In the genomic region with DNA sequence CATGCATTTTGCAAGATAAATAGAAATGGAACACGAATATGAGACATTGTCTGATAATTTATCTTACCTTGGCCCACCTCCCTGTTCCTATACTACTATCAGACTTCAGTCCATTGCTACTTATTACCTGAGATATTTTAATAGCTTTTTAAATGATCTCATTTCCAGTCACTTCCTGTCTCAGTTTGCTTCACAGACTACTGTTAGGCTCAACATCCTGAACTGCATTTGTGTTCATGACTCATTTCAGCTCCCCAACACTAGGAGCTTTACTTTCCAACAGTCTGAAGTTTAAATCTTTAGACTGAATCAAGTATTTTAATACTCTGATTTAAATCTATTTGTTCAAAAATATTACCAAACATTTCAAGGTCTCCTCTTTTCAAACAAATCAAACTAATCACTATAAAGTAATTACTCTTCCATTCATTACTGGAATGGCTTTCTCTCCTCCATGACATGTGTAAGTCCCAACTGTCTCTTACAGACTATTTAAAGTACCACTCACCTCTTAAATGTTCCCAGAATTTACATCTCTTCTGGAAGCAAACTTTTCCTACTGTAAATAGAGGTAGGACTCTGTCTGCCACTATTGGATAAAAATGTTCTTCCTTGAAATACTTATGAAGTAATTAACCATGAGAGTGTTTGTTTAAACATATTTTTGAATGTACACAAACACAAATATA, we compare ENCODE assay signal across 18 cellular contexts.
A peak's percentile ranks its signal among the peaks of the same experiment; 100 is the strongest.
DNase-seq lines count a peak whose midpoint lies in the region; ATAC-seq lines count a peak whose summit lies in the region.
"Had no signal": no experiment of that assay in that cellular context is flagged by ENCODE, and none has a peak within 500 bp of the region (broad histone marks: within the 10 kb centered on the region; RNA-seq: fewer than 3 reads in every experiment).

No MANE protein-coding gene starts in this region.

- DNase-seq in ACHN (peak; percentile 38), M059J (ENCODE audit: low read depth) (peak; percentile 69), amniotic stem cell (lab: John Stamatoyannopoulos, UW) (peak; percentile 2), iris pigment epithelial cell (ENCODE audit: low read depth) (peak; percentile 29), nucleus accumbens (lab: John Stamatoyannopoulos, UW) (no peak), amygdala (lab: John Stamatoyannopoulos, UW) (no peak), NCI-H1105 (lab: John Stamatoyannopoulos, UW) (no peak)
- DNase-seq: activated CD4-positive, alpha-beta T cell treated with anti-CD3 and anti-CD28 coated beads, Interleukin-2, amount 10 ng/mL, durations not matched to agents 24 days and 14 days; activated naive CD8-positive, alpha-beta T cell treated with anti-CD3 and anti-CD28 coated beads, Interleukin-2, amount 50 U/mL, for 24 hours; activated T-cell treated with anti-CD3 and anti-CD28 coated beads, Interleukin-2, amount 50 U/mL, for 1 hour; GF-D8; NCI-H1105 treated with DMSO at 0.1 percent for 48 hours; Peyer's patch; sigmoid colon; stimulated activated CD4-positive, alpha-beta T cell treated with anti-CD3 and anti-CD28 coated beads, Interleukin-4, amount 100 ng/mL, for 4 hours had no signal

- in situ Hi-C loops in ACHN (cut with HindIII; ENCODE audit: low pct_ligation_motif_present, low pct_unique_long_range_greater_than_20kb, low sequenced_read_pairs), result no loop called here

- ATAC-seq in GM18868 (IDR thresholded peaks at IDR 0.05; ENCODE audit: unreplicated experiment), result no peak
- ATAC-seq: A549; activated naive CD8-positive, alpha-beta T cell treated with anti-CD3 and anti-CD28 coated beads, Interleukin-2, amount 50 U/mL, for 24 hours; stimulated activated effector memory CD8-positive, alpha-beta T cell treated with anti-CD3 and anti-CD28 coated beads, Interleukin-12 subunit alpha, Interleukin-12 subunit beta, amount 100 ng/mL, for 72 hours had no signal

Comparison
In these comparisons a context has a peak if more than half of its experiments do, and no peak if none do; other contexts are left out.
1. DNase-seq: peak in ACHN (single experiment), M059J (single experiment), amniotic stem cell (single experiment) and iris pigment epithelial cell (single experiment); none in nucleus accumbens (0 of 56), amygdala (0 of 56) and NCI-H1105 (single experiment).